In genomic region chr19:17511724-17512573, GRCh38 we compare ENCODE assay signal across 8 cellular contexts. TPM values are rescaled to one million over a fixed set of nuclear protein-coding genes. Genes with fewer than 3 reads are reported as not detected.
A peak's percentile ranks its signal among the peaks of the same experiment; 100 is the strongest.
DNase-seq lines count a peak whose midpoint lies in the region; ATAC-seq and TF ChIP-seq lines count a peak whose summit lies in the region.

No MANE protein-coding gene starts in this region.

- peak overlapping the region; percentile 87 for H3K4me2 ChIP-seq in PC-3 (ENCODE audit: low read length)

- ATAC-seq in GM19455 (IDR thresholded peaks at IDR 0.05; ENCODE audit: unreplicated experiment) (peak; percentile 45), PC-3 (peak; percentile 33), naive B cell (ENCODE audit: low read depth in 2 of 2) (peak; percentile 75 to 77)
- ATAC-seq in stimulated activated effector memory CD8-positive, alpha-beta T cell treated with anti-CD3 and anti-CD28 coated beads, Interleukin-12 subunit alpha, Interleukin-12 subunit beta, amount 100 ng/mL, for 72 hours = peak; percentile 83

- no peaks in the 10 kb centered on the region for H3F3A ChIP-seq in PC-3 (ENCODE audit: low read length, unreplicated experiment)

- H3K9me3 ChIP-seq in PC-3 (ENCODE audit: low read length) (no peaks in the 10 kb centered on the region), esophagus squamous epithelium (peaks cover 0 to 3% (median 0%) of the 10 kb centered on the region in 3 donors)

- H3K4me1 ChIP-seq in PC-3 (ENCODE audit: insufficient read depth, low read length) (peaks cover 22% of the 10 kb centered on the region), esophagus squamous epithelium (peaks cover 8 to 58% (median 25%) of the 10 kb centered on the region in 3 donors)

- no peaks in the 10 kb centered on the region for H4K20me1 ChIP-seq in PC-3 (ENCODE audit: low read length)

- peak overlapping the region; percentile 79 for H3K27ac ChIP-seq in PC-3 (ENCODE audit: low read length)
- peak overlapping the region; percentile 98 to 100 (median 99) for H3K27ac ChIP-seq in esophagus squamous epithelium

- H3K79me2 ChIP-seq in PC-3 (ENCODE audit: low read length) = peaks cover 58% of the 10 kb centered on the region

- intact Hi-C loops in PC-3 (cut with micrococcal nuclease) = loop anchor here (5.0 kb wide), 1 partner anchor 265 kb away; no protein-coding TSS in a partner anchor
- intact Hi-C loops in esophagus squamous epithelium (cut with DNase I) = no loop called here

- TF ChIP-seq CTCF in PC-3 (conservative IDR thresholded peaks at IDR 0.05; ENCODE audit: low read depth, low read length) = peak; percentile 27; the same call in 1 of the 2 replicates
- peak in 5 of 6 experiments; percentile 8 to 34 (median 15) for TF ChIP-seq CTCF in esophagus squamous epithelium (IDR thresholded peaks at IDR 0.05)

- peak overlapping the region; percentile 99 for H3K9ac ChIP-seq in PC-3 (ENCODE audit: low read length)

- H3K9me3 Mint-ChIP-seq in activated T-cell treated with anti-CD3 and anti-CD28 coated beads, Interleukin-2, amount 50 U/mL, for 24 hours = no peaks in the 10 kb centered on the region
- H3K9me3 Mint-ChIP-seq in naive B cell = no peaks in the 10 kb centered on the region
- H3K9me3 Mint-ChIP-seq in stimulated activated effector memory CD8-positive, alpha-beta T cell treated with anti-CD3 and anti-CD28 coated beads, Interleukin-12 subunit alpha, Interleukin-12 subunit beta, amount 100 ng/mL, for 72 hours = no peaks in the 10 kb centered on the region

- no peaks in the 10 kb centered on the region for H3K27me3 Mint-ChIP-seq in activated T-cell treated with anti-CD3 and anti-CD28 coated beads, Interleukin-2, amount 50 U/mL, for 24 hours
- no peaks in the 10 kb centered on the region for H3K27me3 Mint-ChIP-seq in naive B cell

- H3K36me3 Mint-ChIP-seq in activated T-cell treated with anti-CD3 and anti-CD28 coated beads, Interleukin-2, amount 50 U/mL, for 24 hours (ENCODE audit: low read depth) = peaks cover 56% of the 10 kb centered on the region
- H3K36me3 Mint-ChIP-seq in naive B cell = peaks cover 0 to under 1% of the 10 kb centered on the region in 2 donors
- peaks cover 39% of the 10 kb centered on the region for H3K36me3 Mint-ChIP-seq in stimulated activated effector memory CD8-positive, alpha-beta T cell treated with anti-CD3 and anti-CD28 coated beads, Interleukin-12 subunit alpha, Interleukin-12 subunit beta, amount 100 ng/mL, for 72 hours

- H3K4me3 Mint-ChIP-seq in activated T-cell treated with anti-CD3 and anti-CD28 coated beads, Interleukin-2, amount 50 U/mL, for 24 hours = peak overlapping the region; percentile 97
- peak overlapping the region; percentile 90 to 99 (median 98) for H3K4me3 Mint-ChIP-seq in naive B cell
- H3K4me3 Mint-ChIP-seq in stimulated activated effector memory CD8-positive, alpha-beta T cell treated with anti-CD3 and anti-CD28 coated beads, Interleukin-12 subunit alpha, Interleukin-12 subunit beta, amount 100 ng/mL, for 72 hours = peak overlapping the region; percentile 95

- TF ChIP-seq POLR2A in esophagus squamous epithelium (IDR thresholded peaks at IDR 0.05) = peak in 1 of 4 donors; percentile 49

- DNase-seq in COR-L47 (lab: John Stamatoyannopoulos, UW) = peak; percentile 81
- peak; percentile 66 for DNase-seq in HK-2 (ENCODE audit: unreplicated experiment)
- peak; percentile 60 for DNase-seq in PC-3
- DNase-seq in activated T-cell treated with anti-CD3 and anti-CD28 coated beads, Interleukin-2, amount 50 U/mL, for 24 hours = peak; percentile 90
- DNase-seq in esophagus squamous epithelium (lab: John Stamatoyannopoulos, UW) = peak; percentile 72
- peak; percentile 93 for DNase-seq in naive B cell
- DNase-seq in stimulated activated effector memory CD8-positive, alpha-beta T cell treated with anti-CD3 and anti-CD28 coated beads, Interleukin-12 subunit alpha, Interleukin-12 subunit beta, amount 100 ng/mL, for 72 hours (ENCODE audit: low spot score in 2 of 2) = peak; percentile 85 to 97

- peak overlapping the region; percentile 81 for H2AFZ ChIP-seq in PC-3 (ENCODE audit: low read length)

- peak overlapping the region; percentile 91 for H3K4me3 ChIP-seq in PC-3 (ENCODE audit: low read length)
- peak overlapping the region; percentile 74 to 99 (median 95) for H3K4me3 ChIP-seq in esophagus squamous epithelium

- H3K36me3 ChIP-seq in PC-3 (ENCODE audit: low read depth, low read length) (peaks cover 4% of the 10 kb centered on the region), esophagus squamous epithelium (peaks cover 1 to 18% (median 2%) of the 10 kb centered on the region in 3 donors)

- H3K9me2 ChIP-seq in PC-3 (replicated peaks; ENCODE audit: low read length) = no peaks in the 10 kb centered on the region

- peak overlapping the region; percentile 98 for H3K27ac Mint-ChIP-seq in activated T-cell treated with anti-CD3 and anti-CD28 coated beads, Interleukin-2, amount 50 U/mL, for 24 hours
- H3K27ac Mint-ChIP-seq in naive B cell = peak overlapping the region in 5 of 6 donors; percentile 91 to 99 (median 96)
- peak overlapping the region; percentile 96 for H3K27ac Mint-ChIP-seq in stimulated activated effector memory CD8-positive, alpha-beta T cell treated with anti-CD3 and anti-CD28 coated beads, Interleukin-12 subunit alpha, Interleukin-12 subunit beta, amount 100 ng/mL, for 72 hours

- TSS peak; percentile 17 for BruUV-seq in PC-3 (replicated peaks; lab: Mats Ljungman, UMichigan)

- WGBS in esophagus squamous epithelium, 2 donors = 0% methylated on average over 6 of the region's 82 CpGs; no CpG with 5 or more reads in 1 of the 2 donors

- POLR2A ChIA-PET in PC-3 (lab: Charles Lee; ENCODE audit: unreplicated experiment) = interaction anchor here (0.6 kb wide), 1 partner anchor 931 kb away, joined by 3 read pairs; no protein-coding TSS in a partner anchor

- H3K4me1 Mint-ChIP-seq in activated T-cell treated with anti-CD3 and anti-CD28 coated beads, Interleukin-2, amount 50 U/mL, for 24 hours (ENCODE audit: low read depth) = peaks cover 43% of the 10 kb centered on the region
- peaks cover 28 to 50% (median 43%) of the 10 kb centered on the region in 3 donors for H3K4me1 Mint-ChIP-seq in naive B cell
- peaks cover 40% of the 10 kb centered on the region for H3K4me1 Mint-ChIP-seq in stimulated activated effector memory CD8-positive, alpha-beta T cell treated with anti-CD3 and anti-CD28 coated beads, Interleukin-12 subunit alpha, Interleukin-12 subunit beta, amount 100 ng/mL, for 72 hours

- CTCF ChIA-PET in PC-3 (lab: Charles Lee) = interaction anchor here (1.2 to 1.4 kb wide), 2 partner anchors 16 to 255 kb away, joined by 5 to 6 read pairs; no protein-coding TSS in a partner anchor

- H3K27me3 ChIP-seq in PC-3 (ENCODE audit: low read length) (no peaks in the 10 kb centered on the region), esophagus squamous epithelium (no peaks in the 10 kb centered on the region)

RNA-seq across cellular contexts. Expression of gene PGLS, which starts 0.5 kb away (rescaled TPM):
- total RNA-seq in PC-3 (2014; rRNA removed) = 130 and 146 TPM in 2 replicates
- 100 to 1,000 TPM in 1 of 4 donors, 10 to 100 TPM in 3; 84.5 to 104 (median 92.5) TPM for total RNA-seq in esophagus squamous epithelium
- polyA plus RNA-seq in naive B cell (ENCODE audit: low read depth in 6 of 6) = 10 to 100 TPM; 32.3 to 79.7 (median 73.0) TPM

RNA-seq across cellular contexts. Expression of gene SLC27A1, which starts 41.6 kb away (rescaled TPM):
- total RNA-seq in PC-3 (2014; rRNA removed) (8.9 and 9.7 TPM in 2 replicates), esophagus squamous epithelium (10 to 100 TPM in 1 of 4 donors, 1 to 10 TPM in 3; 4.1 to 19.5 (median 8.7) TPM)
- polyA plus RNA-seq in naive B cell (ENCODE audit: low read depth in 6 of 6) = 1 to 10 TPM in 5 of 6 donors, not detected in 1; 1.3 to 3.1 (median 2.3) TPM

RNA-seq across cellular contexts. Expression of gene COLGALT1, which starts 43.5 kb away (rescaled TPM):
- total RNA-seq in PC-3 (2014; rRNA removed) = 80.7 and 98.8 TPM in 2 replicates
- 10 to 100 TPM; 23.1 to 51.9 (median 35.6) TPM for total RNA-seq in esophagus squamous epithelium
- polyA plus RNA-seq in naive B cell (ENCODE audit: low read depth in 6 of 6) = 10 to 100 TPM in 5 of 6 donors, 1 to 10 TPM in 1; 5.2 to 21.8 (median 15.2) TPM

RNA-seq across cellular contexts. Expression of gene NXNL1, which starts 51.2 kb away (rescaled TPM):
- total RNA-seq in PC-3 (2014; rRNA removed) (not detected in 2 replicates), esophagus squamous epithelium (not detected)
- not detected for polyA plus RNA-seq in naive B cell (ENCODE audit: low read depth in 6 of 6)

Comparison
In these comparisons a context has a peak if more than half of its experiments do, and no peak if none do; other contexts are left out.
1. Peak in every context shown above with its lines: DNase-seq, ATAC-seq, H3K4me3 ChIP-seq and H3K27ac ChIP-seq.
2. ATAC-seq: peak in every context shown above with its lines; median percentile 83 in stimulated activated effector memory CD8-positive, alpha-beta T cell treated with anti-CD3 and anti-CD28 coated beads, Interleukin-12 subunit alpha, Interleukin-12 subunit beta, amount 100 ng/mL, for 72 hours; 76 in naive B cell; 45 in GM19455; 33 in PC-3.